ENCODE assay signal across 8 cellular contexts in genomic region chr17:18225121-18225561, GRCh38. TPM values are rescaled to one million over a fixed set of nuclear protein-coding genes. Genes with fewer than 3 reads are reported as not detected.
DNase-seq lines count a peak whose midpoint lies in the region; ATAC-seq, FAIRE-seq and TF ChIP-seq lines count a peak whose summit lies in the region.

No MANE protein-coding gene starts in this region.

- no peaks in the 10 kb centered on the region for H3K79me2 ChIP-seq in KMS-11 (ENCODE audit: insufficient read depth, low read depth)

- TF ChIP-seq POLR2A in esophagus squamous epithelium (IDR thresholded peaks at IDR 0.05) = no peak

- H3K4me1 Mint-ChIP-seq in activated T-cell treated with anti-CD3 and anti-CD28 coated beads, Interleukin-2, amount 50 U/mL, for 72 hours (ENCODE audit: low read depth) = peaks cover 23% of the 10 kb centered on the region
- peaks cover 12 to 30% (median 22%) of the 10 kb centered on the region in 3 donors for H3K4me1 Mint-ChIP-seq in naive B cell

- H3K4me2 ChIP-seq in KMS-11 = 0 out of 2 replicates have a peak overlapping the region, but pooled peaks have one; percentile 27

- no peaks in the 10 kb centered on the region for H3K27me3 ChIP-seq in KMS-11 (ENCODE audit: insufficient read depth, low read depth)
- no peaks in the 10 kb centered on the region for H3K27me3 ChIP-seq in esophagus squamous epithelium

- H2AFZ ChIP-seq in KMS-11 (ENCODE audit: low read depth) = peak overlapping the region; percentile 88

- no peaks in the 10 kb centered on the region for H3K9me3 ChIP-seq in esophagus squamous epithelium

- H3K27ac ChIP-seq in KMS-11 = no peak overlapping the region
- peak overlapping the region; percentile 35 to 86 (median 82) for H3K27ac ChIP-seq in esophagus squamous epithelium

- H3K4me3 Mint-ChIP-seq in activated T-cell treated with anti-CD3 and anti-CD28 coated beads, Interleukin-2, amount 50 U/mL, for 72 hours = peak overlapping the region; percentile 72 to 79
- H3K4me3 Mint-ChIP-seq in naive B cell = peak overlapping the region; percentile 36 to 94 (median 70)

- TF ChIP-seq CTCF in KMS-11 (conservative IDR thresholded peaks at IDR 0.05; ENCODE audit: low read depth, low read length) = no peak
- no peak for TF ChIP-seq CTCF in esophagus squamous epithelium (IDR thresholded peaks at IDR 0.05)

- FAIRE-seq in RCC 7860 (lab: Jason Lieb, UNC) = no peak

- H3K36me3 ChIP-seq in KMS-11 (ENCODE audit: insufficient read depth) (no peaks in the 10 kb centered on the region), esophagus squamous epithelium (no peaks in the 10 kb centered on the region)

- ATAC-seq in GM21737 (IDR thresholded peaks at IDR 0.05; ENCODE audit: unreplicated experiment) (peak; percentile 87), naive B cell (ENCODE audit: low read depth in 2 of 2) (peak; percentile 90 to 92)
- peak; percentile 98 for ATAC-seq in activated T-cell treated with anti-CD3 and anti-CD28 coated beads, Interleukin-2, amount 50 U/mL, for 72 hours (replicated peaks in 1 of 2)

- intact Hi-C loops in esophagus squamous epithelium (cut with DNase I) = no loop called here

- H3K27ac Mint-ChIP-seq in activated T-cell treated with anti-CD3 and anti-CD28 coated beads, Interleukin-2, amount 50 U/mL, for 72 hours = peak overlapping the region; percentile 21
- no peak overlapping the region for H3K27ac Mint-ChIP-seq in naive B cell

- H3K4me1 ChIP-seq in KMS-11 (ENCODE audit: low read depth, poor library complexity, severe bottlenecking) (no peaks in the 10 kb centered on the region), esophagus squamous epithelium (peaks cover 19 to 50% (median 19%) of the 10 kb centered on the region in 3 donors)

- no peak overlapping the region for H3K9ac ChIP-seq in KMS-11

- no peak overlapping the region for H3K4me3 ChIP-seq in KMS-11 (IDR thresholded peaks at IDR 0.05; ENCODE audit: insufficient read depth, low read depth, low read length)
- H3K4me3 ChIP-seq in esophagus squamous epithelium = peak overlapping the region in 3 of 4 donors; percentile 62 to 82 (median 75)

- peaks cover 2% of the 10 kb centered on the region in 2 donors for H3K36me3 Mint-ChIP-seq in activated T-cell treated with anti-CD3 and anti-CD28 coated beads, Interleukin-2, amount 50 U/mL, for 72 hours (ENCODE audit: insufficient read depth in 2 of 2)
- no peaks in the 10 kb centered on the region for H3K36me3 Mint-ChIP-seq in naive B cell

- 3% methylated on average over 5 of the region's 42 CpGs; no CpG with 5 or more reads in 1 of the 2 donors for WGBS in esophagus squamous epithelium, 2 donors

- no peaks in the 10 kb centered on the region for H3K9me3 Mint-ChIP-seq in activated T-cell treated with anti-CD3 and anti-CD28 coated beads, Interleukin-2, amount 50 U/mL, for 72 hours
- peaks cover 0 to 2% (median 0%) of the 10 kb centered on the region in 7 donors for H3K9me3 Mint-ChIP-seq in naive B cell

- DNase-seq in DMS 273 treated with DMSO at 0.1 percent for 48 hours (lab: John Stamatoyannopoulos, UW) (peak; percentile 59), RCC 7860 (ENCODE audit: low spot score) (peak; percentile 75), esophagus squamous epithelium (lab: John Stamatoyannopoulos, UW) (peak; percentile 88), naive B cell (peak; percentile 95)
- peak; percentile 97 to 99 for DNase-seq in activated T-cell treated with anti-CD3 and anti-CD28 coated beads, Interleukin-2, amount 50 U/mL, for 72 hours
- DNase-seq in stimulated activated CD8-positive, alpha-beta memory T cell treated with anti-CD3 and anti-CD28 coated beads, Interleukin-7, amount 100 ng/mL, for 24 hours (ENCODE audit: low read depth) = peak; percentile 87

- H4K20me1 ChIP-seq in KMS-11 (ENCODE audit: insufficient read depth) = no peaks in the 10 kb centered on the region

- H3K27me3 Mint-ChIP-seq in activated T-cell treated with anti-CD3 and anti-CD28 coated beads, Interleukin-2, amount 50 U/mL, for 72 hours (ENCODE audit: low read depth) = no peaks in the 10 kb centered on the region
- H3K27me3 Mint-ChIP-seq in naive B cell = no peaks in the 10 kb centered on the region

RNA-seq across cellular contexts. Expression of gene LLGL1, which starts 0.3 kb away (rescaled TPM):
- 10 to 100 TPM; 18.5 to 18.6 TPM for total RNA-seq in activated T-cell treated with anti-CD3 and anti-CD28 coated beads, Interleukin-2, amount 50 U/mL, for 72 hours
- 10 to 100 TPM; 25.7 to 30.3 (median 28.0) TPM for total RNA-seq in esophagus squamous epithelium
- polyA plus RNA-seq in naive B cell (ENCODE audit: low read depth in 6 of 6) = 1 to 10 TPM in 2 of 6 donors, under 1 TPM in 3, not detected in 1; 0.38 to 1.4 (median 0.86) TPM

RNA-seq across cellular contexts. Expression of gene FLII, which starts 33.4 kb away (rescaled TPM):
- 100 to 1,000 TPM; 318 to 373 TPM for total RNA-seq in activated T-cell treated with anti-CD3 and anti-CD28 coated beads, Interleukin-2, amount 50 U/mL, for 72 hours
- total RNA-seq in esophagus squamous epithelium = 100 to 1,000 TPM; 190 to 344 (median 232) TPM
- 100 to 1,000 TPM in 3 of 6 donors, 10 to 100 TPM in 3; 80.0 to 169 (median 98.4) TPM for polyA plus RNA-seq in naive B cell (ENCODE audit: low read depth in 6 of 6)

RNA-seq across cellular contexts. Expression of gene MIEF2, which starts 35.3 kb away (rescaled TPM):
- 1 to 10 TPM; 7.8 to 9.4 TPM for total RNA-seq in activated T-cell treated with anti-CD3 and anti-CD28 coated beads, Interleukin-2, amount 50 U/mL, for 72 hours
- 10 to 100 TPM in 1 of 4 donors, 1 to 10 TPM in 3; 5.5 to 16.1 (median 8.9) TPM for total RNA-seq in esophagus squamous epithelium
- 10 to 100 TPM in 3 of 6 donors, 1 to 10 TPM in 3; 3.2 to 13.8 (median 9.9) TPM for polyA plus RNA-seq in naive B cell (ENCODE audit: low read depth in 6 of 6)

RNA-seq across cellular contexts. Expression of gene ALKBH5, which starts 41.5 kb away (rescaled TPM):
- 100 to 1,000 TPM; 125 to 133 TPM for total RNA-seq in activated T-cell treated with anti-CD3 and anti-CD28 coated beads, Interleukin-2, amount 50 U/mL, for 72 hours
- total RNA-seq in esophagus squamous epithelium = 10 to 100 TPM; 55.8 to 58.9 (median 56.9) TPM
- 100 to 1,000 TPM; 124 to 169 (median 146) TPM for polyA plus RNA-seq in naive B cell (ENCODE audit: low read depth in 6 of 6)
